In the genomic region with DNA sequence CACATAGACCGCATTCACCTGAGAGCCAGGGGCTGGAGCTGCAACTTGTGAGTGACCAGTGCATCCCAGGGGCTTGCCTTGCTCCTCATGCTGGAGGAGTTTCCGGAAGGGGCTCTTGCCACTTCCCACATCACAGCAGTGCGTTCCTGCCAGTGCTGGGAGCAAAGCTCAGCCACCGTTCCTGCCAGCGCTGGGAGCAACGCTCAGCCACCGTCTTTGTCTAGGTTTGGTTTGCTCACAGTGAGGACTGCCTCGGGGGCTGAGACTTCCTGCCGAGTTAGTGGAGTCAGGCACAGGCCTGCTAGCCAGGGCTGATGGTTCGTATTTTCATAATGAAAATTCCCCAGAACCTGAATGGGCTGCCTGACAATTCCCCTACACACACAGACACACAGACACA, we compare ENCODE assay signal across 10 cellular contexts. TPM values are rescaled to one million over a fixed set of nuclear protein-coding genes. Genes with fewer than 3 reads are reported as not detected.
DNase-seq lines count a peak whose midpoint lies in the region; ATAC-seq, FAIRE-seq and TF ChIP-seq lines count a peak whose summit lies in the region.
"Had no signal": no experiment of that assay in that cellular context is flagged by ENCODE, and none has a peak within 500 bp of the region (broad histone marks: within the 10 kb centered on the region; RNA-seq: fewer than 3 reads in every experiment).

No MANE protein-coding gene starts in this region.

- no peak overlapping the region for H3K27ac Mint-ChIP-seq in activated CD4-positive, alpha-beta T cell treated with anti-CD3 and anti-CD28 coated beads for 36 hours

- H3K4me1 Mint-ChIP-seq in activated CD4-positive, alpha-beta T cell treated with anti-CD3 and anti-CD28 coated beads for 36 hours: peaks cover 4% of the 10 kb centered on the region

- H3K4me3 ChIP-seq in SK-N-MC (peak overlapping the region; percentile 60), left ventricle myocardium inferior (no peak overlapping the region), small intestine (ENCODE audit: low read depth in 1 of 2, low read length in 2 of 2) (no peak overlapping the region)

- H3K27me3 ChIP-seq in left ventricle myocardium inferior (ENCODE audit: low read depth) (peaks cover 4% of the 10 kb centered on the region), small intestine (ENCODE audit: control insufficient read depth in 2 of 2, insufficient read depth in 2 of 2, low read length in 2 of 2) (no peaks in the 10 kb centered on the region)

- intact Hi-C loops in activated CD4-positive, alpha-beta T cell treated with anti-CD3 and anti-CD28 coated beads for 36 hours (cut with DNase I, micrococcal nuclease): loop anchor here in 1 of 2 experiments (5.0 kb wide), 2 partner anchors 34 to 154 kb away; a partner anchor contains a TSS
- intact Hi-C loops in left ventricle myocardium inferior (cut with micrococcal nuclease): loop anchor here (5.0 kb wide), 1 partner anchor 154 kb away; no protein-coding TSS in a partner anchor

- no peak overlapping the region for H3K4me3 Mint-ChIP-seq in activated CD4-positive, alpha-beta T cell treated with anti-CD3 and anti-CD28 coated beads for 36 hours

- H3K4me1 ChIP-seq in left ventricle myocardium inferior: peaks cover 19% of the 10 kb centered on the region
- H3K4me1 ChIP-seq in small intestine (ENCODE audit: control insufficient read depth in 2 of 2, insufficient read depth in 1 of 2, low read depth in 1 of 2, low read length in 1 of 2): no peaks in the 10 kb centered on the region

- H3K36me3 Mint-ChIP-seq in activated CD4-positive, alpha-beta T cell treated with anti-CD3 and anti-CD28 coated beads for 36 hours (ENCODE audit: low read depth): no peaks in the 10 kb centered on the region

- H3K36me3 ChIP-seq in SK-N-MC (ENCODE audit: insufficient read depth, low read length): no peaks in the 10 kb centered on the region
- no peaks in the 10 kb centered on the region for H3K36me3 ChIP-seq in left ventricle myocardium inferior
- no peaks in the 10 kb centered on the region for H3K36me3 ChIP-seq in small intestine (ENCODE audit: control insufficient read depth in 2 of 2, insufficient read depth in 2 of 2, low read length in 2 of 2)

- no peak for FAIRE-seq in small intestine (lab: Jason Lieb, UNC)

- peak overlapping the region; percentile 37 for H3K9ac ChIP-seq in SK-N-MC (ENCODE audit: insufficient read length)

- peak; percentile 27 for ATAC-seq in activated CD4-positive, alpha-beta T cell treated with anti-CD3 and anti-CD28 coated beads for 36 hours
- no peak for ATAC-seq in GM19351 (IDR thresholded peaks at IDR 0.05; ENCODE audit: unreplicated experiment)

- H3K27me3 Mint-ChIP-seq in activated CD4-positive, alpha-beta T cell treated with anti-CD3 and anti-CD28 coated beads for 36 hours: peaks cover 3% of the 10 kb centered on the region

- H3K9me3 ChIP-seq in SK-N-MC (ENCODE audit: low read depth, low read length): no peaks in the 10 kb centered on the region
- H3K9me3 ChIP-seq in left ventricle myocardium inferior (replicated peaks): no peaks in the 10 kb centered on the region
- H3K9me3 ChIP-seq in small intestine (ENCODE audit: control insufficient read depth, low read depth): no peaks in the 10 kb centered on the region

- WGBS in small intestine, 3 donors: 21 to 50% (median 34%) methylated on average over 9 to 10 of the region's 10 CpGs

- DNase-seq in activated CD4-positive, alpha-beta T cell treated with anti-CD3 and anti-CD28 coated beads for 36 hours: peak; percentile 38
- no peak for DNase-seq in activated CD4-positive, alpha-beta T cell treated with anti-CD3 and anti-CD28 coated beads for 4 hours
- DNase-seq in SK-N-MC (ENCODE audit: low read depth, low spot score): peak; percentile 28
- DNase-seq in left ventricle myocardium inferior: no peak
- peak; percentile 31 for DNase-seq in small intestine
- DNase-seq in putamen (ENCODE audit: low spot score): no peak
- DNase-seq in OCI-M2 (lab: John Stamatoyannopoulos, UW; ENCODE audit: unreplicated experiment): no peak

- H3K27ac ChIP-seq in SK-N-MC (peak overlapping the region; percentile 84), left ventricle myocardium inferior (replicated peaks) (peak overlapping the region; percentile 80), small intestine (ENCODE audit: low read depth in 1 of 2, low read length in 1 of 2) (peak overlapping the region in 1 of 2 donors; percentile 65)

- POLR2A ChIA-PET in activated CD4-positive, alpha-beta T cell treated with anti-CD3 and anti-CD28 coated beads for 36 hours (lab: Charles Lee): interaction anchor here (0.6 kb wide), 1 partner anchor 405 kb away, joined by 4 read pairs; no protein-coding TSS in a partner anchor

- H3K9me3 Mint-ChIP-seq in activated CD4-positive, alpha-beta T cell treated with anti-CD3 and anti-CD28 coated beads for 36 hours (ENCODE audit: low read depth): no peaks in the 10 kb centered on the region

- CTCF ChIA-PET in activated CD4-positive, alpha-beta T cell treated with anti-CD3 and anti-CD28 coated beads for 36 hours (lab: Charles Lee): interaction anchor here (0.6 to 2.0 kb wide), 12 partner anchors 8 to 205 kb away, joined by 3 to 10 read pairs (median 4); a partner anchor contains a TSS

- TF ChIP-seq CTCF in left ventricle myocardium inferior (IDR thresholded peaks at IDR 0.05; ENCODE audit: borderline replicate concordance): no peak

RNA-seq across cellular contexts. Expression of a gene that starts 5.4 kb away (rescaled TPM):
- under 1 TPM; 0.59 to 0.84 TPM for total RNA-seq in activated CD4-positive, alpha-beta T cell treated with anti-CD3 and anti-CD28 coated beads for 36 hours
- 1.5 TPM for total RNA-seq in left ventricle myocardium inferior
- under 1 TPM; 0.27 to 0.66 (median 0.45) TPM for polyA plus RNA-seq in small intestine

RNA-seq across cellular contexts. Expression of a gene that starts 9.0 kb away (rescaled TPM):
- 1 to 10 TPM; 2.6 to 2.8 TPM for total RNA-seq in activated CD4-positive, alpha-beta T cell treated with anti-CD3 and anti-CD28 coated beads for 36 hours
- 0.80 TPM for total RNA-seq in left ventricle myocardium inferior
- 1 to 10 TPM in 1 of 3 donors, under 1 TPM in 2; 0.45 to 2.2 (median 0.81) TPM for polyA plus RNA-seq in small intestine

RNA-seq across cellular contexts. Expression of a gene that starts 23.8 kb away (rescaled TPM):
- total RNA-seq in activated CD4-positive, alpha-beta T cell treated with anti-CD3 and anti-CD28 coated beads for 36 hours: not detected
- 0.22 TPM for total RNA-seq in left ventricle myocardium inferior
- under 1 TPM in 1 of 3 donors, not detected in 2; 0.06 TPM for polyA plus RNA-seq in small intestine
- total RNA-seq: subcutaneous adipose tissue had no signal
- polyA plus RNA-seq: AG04450 had no signal

RNA-seq across cellular contexts. Expression of a gene that starts 31.5 kb away (rescaled TPM):
- total RNA-seq in activated CD4-positive, alpha-beta T cell treated with anti-CD3 and anti-CD28 coated beads for 36 hours: 10 to 100 TPM; 74.2 to 77.9 TPM
- total RNA-seq in left ventricle myocardium inferior: 219 TPM
- 10 to 100 TPM; 55.1 to 79.2 (median 66.4) TPM for polyA plus RNA-seq in small intestine

RNA-seq across cellular contexts. Expression of a gene that starts 31.8 kb away (rescaled TPM):
- total RNA-seq in activated CD4-positive, alpha-beta T cell treated with anti-CD3 and anti-CD28 coated beads for 36 hours: 100 to 1,000 TPM; 147 to 189 TPM
- 90.7 TPM for total RNA-seq in left ventricle myocardium inferior
- 100 to 1,000 TPM; 108 to 132 (median 126) TPM for polyA plus RNA-seq in small intestine

Comparison
In these comparisons a context has a peak if more than half of its experiments do, and no peak if none do; other contexts are left out.
1. DNase-seq: peak in activated CD4-positive, alpha-beta T cell treated with anti-CD3 and anti-CD28 coated beads for 36 hours (single experiment), SK-N-MC (single experiment) and small intestine (single experiment); none in activated CD4-positive, alpha-beta T cell treated with anti-CD3 and anti-CD28 coated beads for 4 hours (0 of 2), left ventricle myocardium inferior (single experiment), putamen (single experiment) and OCI-M2 (single experiment).